1 cellular context compared by ENCODE assay signal in genomic region chr9:137278061-137278912, GRCh38.
TF ChIP-seq lines count a peak whose summit lies in the region.

No MANE protein-coding gene starts in this region.

TF ChIP-seq in GM23338, 12 proteins besides CTCF, POLR2A, EP300 and RAD21 (continued from another document):
- TF ChIP-seq, protein P1, sequence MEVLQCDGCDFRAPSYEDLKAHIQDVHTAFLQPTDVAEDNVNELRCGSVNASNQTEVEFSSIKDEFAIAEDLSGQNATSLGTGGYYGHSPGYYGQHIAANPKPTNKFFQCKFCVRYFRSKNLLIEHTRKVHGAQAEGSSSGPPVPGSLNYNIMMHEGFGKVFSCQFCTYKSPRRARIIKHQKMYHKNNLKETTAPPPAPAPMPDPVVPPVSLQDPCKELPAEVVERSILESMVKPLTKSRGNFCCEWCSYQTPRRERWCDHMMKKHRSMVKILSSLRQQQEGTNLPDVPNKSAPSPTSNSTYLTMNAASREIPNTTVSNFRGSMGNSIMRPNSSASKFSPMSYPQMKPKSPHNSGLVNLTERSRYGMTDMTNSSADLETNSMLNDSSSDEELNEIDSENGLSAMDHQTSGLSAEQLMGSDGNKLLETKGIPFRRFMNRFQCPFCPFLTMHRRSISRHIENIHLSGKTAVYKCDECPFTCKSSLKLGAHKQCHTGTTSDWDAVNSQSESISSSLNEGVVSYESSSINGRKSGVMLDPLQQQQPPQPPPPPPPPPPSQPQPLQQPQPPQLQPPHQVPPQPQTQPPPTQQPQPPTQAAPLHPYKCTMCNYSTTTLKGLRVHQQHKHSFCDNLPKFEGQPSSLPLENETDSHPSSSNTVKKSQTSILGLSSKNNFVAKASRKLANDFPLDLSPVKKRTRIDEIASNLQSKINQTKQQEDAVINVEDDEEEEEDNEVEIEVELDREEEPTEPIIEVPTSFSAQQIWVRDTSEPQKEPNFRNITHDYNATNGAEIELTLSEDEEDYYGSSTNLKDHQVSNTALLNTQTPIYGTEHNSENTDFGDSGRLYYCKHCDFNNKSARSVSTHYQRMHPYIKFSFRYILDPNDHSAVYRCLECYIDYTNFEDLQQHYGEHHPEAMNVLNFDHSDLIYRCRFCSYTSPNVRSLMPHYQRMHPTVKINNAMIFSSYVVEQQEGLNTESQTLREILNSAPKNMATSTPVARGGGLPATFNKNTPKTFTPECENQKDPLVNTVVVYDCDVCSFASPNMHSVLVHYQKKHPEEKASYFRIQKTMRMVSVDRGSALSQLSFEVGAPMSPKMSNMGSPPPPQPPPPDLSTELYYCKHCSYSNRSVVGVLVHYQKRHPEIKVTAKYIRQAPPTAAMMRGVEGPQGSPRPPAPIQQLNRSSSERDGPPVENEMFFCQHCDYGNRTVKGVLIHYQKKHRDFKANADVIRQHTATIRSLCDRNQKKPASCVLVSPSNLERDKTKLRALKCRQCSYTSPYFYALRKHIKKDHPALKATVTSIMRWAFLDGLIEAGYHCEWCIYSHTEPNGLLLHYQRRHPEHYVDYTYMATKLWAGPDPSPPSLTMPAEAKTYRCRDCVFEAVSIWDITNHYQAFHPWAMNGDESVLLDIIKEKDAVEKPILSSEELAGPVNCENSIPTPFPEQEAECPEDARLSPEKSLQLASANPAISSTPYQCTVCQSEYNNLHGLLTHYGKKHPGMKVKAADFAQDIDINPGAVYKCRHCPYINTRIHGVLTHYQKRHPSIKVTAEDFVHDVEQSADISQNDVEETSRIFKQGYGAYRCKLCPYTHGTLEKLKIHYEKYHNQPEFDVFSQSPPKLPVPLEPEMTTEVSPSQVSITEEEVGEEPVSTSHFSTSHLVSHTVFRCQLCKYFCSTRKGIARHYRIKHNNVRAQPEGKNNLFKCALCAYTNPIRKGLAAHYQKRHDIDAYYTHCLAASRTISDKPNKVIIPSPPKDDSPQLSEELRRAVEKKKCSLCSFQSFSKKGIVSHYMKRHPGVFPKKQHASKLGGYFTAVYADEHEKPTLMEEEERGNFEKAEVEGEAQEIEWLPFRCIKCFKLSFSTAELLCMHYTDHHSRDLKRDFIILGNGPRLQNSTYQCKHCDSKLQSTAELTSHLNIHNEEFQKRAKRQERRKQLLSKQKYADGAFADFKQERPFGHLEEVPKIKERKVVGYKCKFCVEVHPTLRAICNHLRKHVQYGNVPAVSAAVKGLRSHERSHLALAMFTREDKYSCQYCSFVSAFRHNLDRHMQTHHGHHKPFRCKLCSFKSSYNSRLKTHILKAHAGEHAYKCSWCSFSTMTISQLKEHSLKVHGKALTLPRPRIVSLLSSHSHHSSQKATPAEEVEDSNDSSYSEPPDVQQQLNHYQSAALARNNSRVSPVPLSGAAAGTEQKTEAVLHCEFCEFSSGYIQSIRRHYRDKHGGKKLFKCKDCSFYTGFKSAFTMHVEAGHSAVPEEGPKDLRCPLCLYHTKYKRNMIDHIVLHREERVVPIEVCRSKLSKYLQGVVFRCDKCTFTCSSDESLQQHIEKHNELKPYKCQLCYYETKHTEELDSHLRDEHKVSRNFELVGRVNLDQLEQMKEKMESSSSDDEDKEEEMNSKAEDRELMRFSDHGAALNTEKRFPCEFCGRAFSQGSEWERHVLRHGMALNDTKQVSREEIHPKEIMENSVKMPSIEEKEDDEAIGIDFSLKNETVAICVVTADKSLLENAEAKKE (CRISPR knock-in tag; IDR thresholded peaks at IDR 0.05): no peak
- TF ChIP-seq ZNF331 (CRISPR knock-in tag; IDR thresholded peaks at IDR 0.05; ENCODE audit: low read depth): no peak
- TF ChIP-seq, protein P2, sequence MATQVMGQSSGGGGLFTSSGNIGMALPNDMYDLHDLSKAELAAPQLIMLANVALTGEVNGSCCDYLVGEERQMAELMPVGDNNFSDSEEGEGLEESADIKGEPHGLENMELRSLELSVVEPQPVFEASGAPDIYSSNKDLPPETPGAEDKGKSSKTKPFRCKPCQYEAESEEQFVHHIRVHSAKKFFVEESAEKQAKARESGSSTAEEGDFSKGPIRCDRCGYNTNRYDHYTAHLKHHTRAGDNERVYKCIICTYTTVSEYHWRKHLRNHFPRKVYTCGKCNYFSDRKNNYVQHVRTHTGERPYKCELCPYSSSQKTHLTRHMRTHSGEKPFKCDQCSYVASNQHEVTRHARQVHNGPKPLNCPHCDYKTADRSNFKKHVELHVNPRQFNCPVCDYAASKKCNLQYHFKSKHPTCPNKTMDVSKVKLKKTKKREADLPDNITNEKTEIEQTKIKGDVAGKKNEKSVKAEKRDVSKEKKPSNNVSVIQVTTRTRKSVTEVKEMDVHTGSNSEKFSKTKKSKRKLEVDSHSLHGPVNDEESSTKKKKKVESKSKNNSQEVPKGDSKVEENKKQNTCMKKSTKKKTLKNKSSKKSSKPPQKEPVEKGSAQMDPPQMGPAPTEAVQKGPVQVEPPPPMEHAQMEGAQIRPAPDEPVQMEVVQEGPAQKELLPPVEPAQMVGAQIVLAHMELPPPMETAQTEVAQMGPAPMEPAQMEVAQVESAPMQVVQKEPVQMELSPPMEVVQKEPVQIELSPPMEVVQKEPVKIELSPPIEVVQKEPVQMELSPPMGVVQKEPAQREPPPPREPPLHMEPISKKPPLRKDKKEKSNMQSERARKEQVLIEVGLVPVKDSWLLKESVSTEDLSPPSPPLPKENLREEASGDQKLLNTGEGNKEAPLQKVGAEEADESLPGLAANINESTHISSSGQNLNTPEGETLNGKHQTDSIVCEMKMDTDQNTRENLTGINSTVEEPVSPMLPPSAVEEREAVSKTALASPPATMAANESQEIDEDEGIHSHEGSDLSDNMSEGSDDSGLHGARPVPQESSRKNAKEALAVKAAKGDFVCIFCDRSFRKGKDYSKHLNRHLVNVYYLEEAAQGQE (IDR thresholded peaks at IDR 0.05; ENCODE audit: unreplicated experiment): no peak
- no peak for TF ChIP-seq CREB1 (CRISPR knock-in tag; IDR thresholded peaks at IDR 0.05; ENCODE audit: low read depth)
- TF ChIP-seq JUNB (IDR thresholded peaks at IDR 0.05; ENCODE audit: unreplicated experiment): no peak
- no peak for TF ChIP-seq NANOG (IDR thresholded peaks at IDR 0.05; ENCODE audit: borderline replicate concordance)
- no peak for TF ChIP-seq EZH2 (IDR thresholded peaks at IDR 0.05; ENCODE audit: low read depth, unreplicated experiment)
- TF ChIP-seq STAT1 (IDR thresholded peaks at IDR 0.05; ENCODE audit: unreplicated experiment): no peak
- TF ChIP-seq POLR2AphosphoS5 (IDR thresholded peaks at IDR 0.05; ENCODE audit: low read depth): no peak
